Comparison of ENCODE assay signal across 8 cellular contexts in genomic region chr2:231037731-231038482, GRCh38. TPM values are rescaled to one million over a fixed set of nuclear protein-coding genes. Genes with fewer than 3 reads are reported as not detected.
DNase-seq lines count a peak whose midpoint lies in the region; ATAC-seq and TF ChIP-seq lines count a peak whose summit lies in the region.

No MANE protein-coding gene starts in this region.

- no peaks in the 10 kb centered on the region for H3F3A ChIP-seq in SK-N-SH (replicated peaks; ENCODE audit: insufficient read depth)

- no peaks in the 10 kb centered on the region for H3K36me3 ChIP-seq in SK-N-SH (replicated peaks in 1 of 2; ENCODE audit: control insufficient read depth in 1 of 2, insufficient read depth in 2 of 2, low read length in 1 of 2)

- no peaks in the 10 kb centered on the region for H3K9me2 ChIP-seq in SK-N-SH

- H3K9ac ChIP-seq in SK-N-SH: no peak overlapping the region

- no peak overlapping the region for H3K4me2 ChIP-seq in SK-N-SH

- H3K27me3 ChIP-seq in SK-N-SH (ENCODE audit: insufficient read depth): peaks cover 32% of the 10 kb centered on the region

- H3K4me1 ChIP-seq in SK-N-SH (ENCODE audit: control insufficient read depth in 1 of 2, insufficient read depth in 2 of 2, low read depth in 1 of 2, low read length in 1 of 2): peaks cover 0 to 6% of the 10 kb centered on the region in 2 experiments; a peak in 1 of 4 replicates

- POLR2A ChIA-PET in SK-N-SH (lab: Yijun Ruan, JAX): no interaction called here

- no peaks in the 10 kb centered on the region for H3K79me2 ChIP-seq in SK-N-SH (ENCODE audit: insufficient read depth)

- no peak for TF ChIP-seq CTCF in SK-N-SH (IDR thresholded peaks at IDR 0.05)
- TF ChIP-seq CTCF in retinal pigment epithelial cell (conservative IDR thresholded peaks at IDR 0.05; ENCODE audit: low read depth, low read length): no peak

- H4K20me1 ChIP-seq in SK-N-SH (ENCODE audit: insufficient read depth): no peaks in the 10 kb centered on the region

- H3K9me3 ChIP-seq in SK-N-SH: no peaks in the 10 kb centered on the region

- no peak overlapping the region for H3K27ac ChIP-seq in SK-N-SH (ENCODE audit: low read depth in 2 of 2, low read length in 1 of 2)

- peak overlapping the region in 1 of 2 experiments; percentile 47; a peak in 2 of 4 replicates for H3K4me3 ChIP-seq in SK-N-SH (ENCODE audit: low read depth in 2 of 2, low read length in 1 of 2)
- peak overlapping the region; percentile 37 for H3K4me3 ChIP-seq in retinal pigment epithelial cell (ENCODE audit: low read length)

- WGBS in SK-N-SH (ENCODE audit: low lambda C conversion rate): 25% methylated on average over 15 of the region's 104 CpGs

- no peak overlapping the region for H2AFZ ChIP-seq in SK-N-SH (ENCODE audit: low read depth)

- no peak for TF ChIP-seq RAD21 in SK-N-SH (IDR thresholded peaks at IDR 0.05; ENCODE audit: low read length)

- no peak for ATAC-seq in GM19467 (IDR thresholded peaks at IDR 0.05; ENCODE audit: unreplicated experiment)

- CTCF ChIA-PET in SK-N-SH (lab: Yijun Ruan, JAX): interaction anchor here (0.8 to 6.6 kb wide), 6 partner anchors 13 to 214 kb away, joined by 3 to 39 read pairs (median 4); partner anchors contain the start of gene PSMD1

- peak; percentile 75 for DNase-seq in DMS 273 (lab: John Stamatoyannopoulos, UW; ENCODE audit: unreplicated experiment)
- no peak for DNase-seq in DMS 273 treated with DMSO at 0.1 percent for 48 hours (lab: John Stamatoyannopoulos, UW)
- DNase-seq in SK-N-SH: peak; percentile 91
- peak; percentile 55 to 61 for DNase-seq in hippocampal formation (lab: John Stamatoyannopoulos, UW)
- DNase-seq in retinal pigment epithelial cell (ENCODE audit: low read depth): no peak
- no peak for DNase-seq in NCI-H2171 (lab: John Stamatoyannopoulos, UW)
- no peak for DNase-seq in NCI-H82 (lab: John Stamatoyannopoulos, UW)

- no peak for TF ChIP-seq EP300 in SK-N-SH (IDR thresholded peaks at IDR 0.05; ENCODE audit: borderline replicate concordance in 1 of 2, low read depth in 1 of 2, low read length in 1 of 2)

TF ChIP-seq in SK-N-SH, 30 proteins besides CTCF, POLR2A, EP300 and RAD21:
- no peak for TF ChIP-seq IRF3 (IDR thresholded peaks at IDR 0.05; ENCODE audit: low read depth, low read length)
- TF ChIP-seq ZBTB33 (IDR thresholded peaks at IDR 0.05; ENCODE audit: borderline replicate concordance, low read depth): no peak
- TF ChIP-seq, protein P1, sequence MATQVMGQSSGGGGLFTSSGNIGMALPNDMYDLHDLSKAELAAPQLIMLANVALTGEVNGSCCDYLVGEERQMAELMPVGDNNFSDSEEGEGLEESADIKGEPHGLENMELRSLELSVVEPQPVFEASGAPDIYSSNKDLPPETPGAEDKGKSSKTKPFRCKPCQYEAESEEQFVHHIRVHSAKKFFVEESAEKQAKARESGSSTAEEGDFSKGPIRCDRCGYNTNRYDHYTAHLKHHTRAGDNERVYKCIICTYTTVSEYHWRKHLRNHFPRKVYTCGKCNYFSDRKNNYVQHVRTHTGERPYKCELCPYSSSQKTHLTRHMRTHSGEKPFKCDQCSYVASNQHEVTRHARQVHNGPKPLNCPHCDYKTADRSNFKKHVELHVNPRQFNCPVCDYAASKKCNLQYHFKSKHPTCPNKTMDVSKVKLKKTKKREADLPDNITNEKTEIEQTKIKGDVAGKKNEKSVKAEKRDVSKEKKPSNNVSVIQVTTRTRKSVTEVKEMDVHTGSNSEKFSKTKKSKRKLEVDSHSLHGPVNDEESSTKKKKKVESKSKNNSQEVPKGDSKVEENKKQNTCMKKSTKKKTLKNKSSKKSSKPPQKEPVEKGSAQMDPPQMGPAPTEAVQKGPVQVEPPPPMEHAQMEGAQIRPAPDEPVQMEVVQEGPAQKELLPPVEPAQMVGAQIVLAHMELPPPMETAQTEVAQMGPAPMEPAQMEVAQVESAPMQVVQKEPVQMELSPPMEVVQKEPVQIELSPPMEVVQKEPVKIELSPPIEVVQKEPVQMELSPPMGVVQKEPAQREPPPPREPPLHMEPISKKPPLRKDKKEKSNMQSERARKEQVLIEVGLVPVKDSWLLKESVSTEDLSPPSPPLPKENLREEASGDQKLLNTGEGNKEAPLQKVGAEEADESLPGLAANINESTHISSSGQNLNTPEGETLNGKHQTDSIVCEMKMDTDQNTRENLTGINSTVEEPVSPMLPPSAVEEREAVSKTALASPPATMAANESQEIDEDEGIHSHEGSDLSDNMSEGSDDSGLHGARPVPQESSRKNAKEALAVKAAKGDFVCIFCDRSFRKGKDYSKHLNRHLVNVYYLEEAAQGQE (IDR thresholded peaks at IDR 0.05; ENCODE audit: low read depth, low read length): no peak
- no peak for TF ChIP-seq FOXJ3 (CRISPR knock-in tag; IDR thresholded peaks at IDR 0.05)
- TF ChIP-seq MAX (IDR thresholded peaks at IDR 0.05; ENCODE audit: low read depth): no peak
- TF ChIP-seq FOXM1 (IDR thresholded peaks at IDR 0.05; ENCODE audit: low read depth): no peak

RNA-seq across cellular contexts. Expression of gene C2orf72, which starts 0.6 kb away (rescaled TPM):
- polyA plus RNA-seq in SK-N-SH (2012; rRNA removed): 0.32 and 0.35 TPM in 2 replicates
- 0.35 and 0.52 TPM in 2 replicates for polyA plus RNA-seq in SK-N-SH (2012; cell fraction: cytosol; rRNA removed)
- polyA plus RNA-seq in SK-N-SH (2012; cell fraction: nucleus; rRNA removed): 0.31 and 0.59 TPM in 2 replicates

RNA-seq across cellular contexts. Expression of gene PSMD1, which starts 18.8 kb away (rescaled TPM):
- 92.3 and 124 TPM in 2 replicates for polyA plus RNA-seq in SK-N-SH (2012; rRNA removed)
- polyA plus RNA-seq in SK-N-SH (2012; cell fraction: cytosol; rRNA removed): 92.4 and 102 TPM in 2 replicates
- polyA plus RNA-seq in SK-N-SH (2012; cell fraction: nucleus; rRNA removed): 58.4 and 118 TPM in 2 replicates

RNA-seq across cellular contexts. Expression of gene SPATA3, which starts 42.0 kb away (rescaled TPM):
- not detected in 2 replicates for polyA plus RNA-seq in SK-N-SH (2012; rRNA removed)
- not detected in 2 replicates for polyA plus RNA-seq in SK-N-SH (2012; cell fraction: cytosol; rRNA removed)
- not detected in 2 replicates for polyA plus RNA-seq in SK-N-SH (2012; cell fraction: nucleus; rRNA removed)

Comparison
In these comparisons a context has a peak if more than half of its experiments do, and no peak if none do; other contexts are left out.
1. DNase-seq: peak in DMS 273 (single experiment), SK-N-SH (single experiment) and hippocampal formation (2 of 2); none in DMS 273 treated with DMSO at 0.1 percent for 48 hours (single experiment), retinal pigment epithelial cell (single experiment), NCI-H2171 (single experiment) and NCI-H82 (single experiment).